Comparison of ENCODE assay signal across 29 cellular contexts in genomic region chr13:84980571-84980970, GRCh38.
"Had no signal": no experiment of that assay in that cellular context is flagged by ENCODE, and none has a peak within 500 bp of the region (broad histone marks: within the 10 kb centered on the region; RNA-seq: fewer than 3 reads in every experiment).

No MANE protein-coding gene starts in this region.

- H3K36me3 ChIP-seq: adrenal gland had no signal

- DNase-seq: activated CD4-positive, alpha-beta memory T cell treated with anti-CD3 and anti-CD28 coated beads for 36 hours; activated CD4-positive, alpha-beta T cell treated with anti-CD3 and anti-CD28 coated beads for 36 hours; activated CD4-positive, alpha-beta T cell treated with anti-CD3 and anti-CD28 coated beads, Interleukin-2, amount 10 ng/mL, durations not matched to agents 24 days and 14 days; activated CD4-positive, CD25-positive, alpha-beta regulatory T cell; activated CD4-positive, CD25-positive, alpha-beta regulatory T cell treated with anti-CD3 and anti-CD28 coated beads, Interleukin-2, amount 50 U/mL, for 72 hours; activated CD8-positive, alpha-beta memory T cell treated with anti-CD3 and anti-CD28 coated beads, Interleukin-2, amount 10 ng/mL, durations not matched to agents 7 days and 5 days; activated CD8-positive, alpha-beta memory T cell treated with anti-CD3 and anti-CD28 coated beads, Interleukin-2, amount 50 U/mL, for 4 hours; activated CD8-positive, alpha-beta T cell treated with anti-CD3 and anti-CD28 coated beads, Interleukin-2, amount 10 ng/mL, durations not matched to agents 7 days and 5 days; activated effector memory CD4-positive, alpha-beta T cell treated with anti-CD3 and anti-CD28 coated beads, Interleukin-2, amount 50 U/mL, for 16 hours; activated naive CD4-positive, alpha-beta T cell treated with anti-CD3 and anti-CD28 coated beads for 36 hours; activated naive CD8-positive, alpha-beta T cell treated with anti-CD3 and anti-CD28 coated beads for 36 hours; activated naive CD8-positive, alpha-beta T cell treated with anti-CD3 and anti-CD28 coated beads, Interleukin-2, amount 50 U/mL, for 24 hours; activated T-cell treated with anti-CD3 and anti-CD28 coated beads, Interleukin-2, amount 50 U/mL, for 1 hour; activated T-cell treated with anti-CD3 and anti-CD28 coated beads, Interleukin-2, amount 50 U/mL, for 48 hours; adrenal gland; amygdala; aorta; body of pancreas; caudate nucleus; cortex of kidney; effector CD8-positive, alpha-beta T cell; foreskin fibroblast; head of caudate nucleus; T-helper 2 cell had no signal

- H3K27ac Mint-ChIP-seq: activated CD4-positive, alpha-beta memory T cell treated with anti-CD3 and anti-CD28 coated beads for 36 hours; activated CD4-positive, alpha-beta T cell treated with anti-CD3 and anti-CD28 coated beads for 36 hours; activated CD4-positive, alpha-beta T cell treated with anti-CD3 and anti-CD28 coated beads, Interleukin-2, amount 10 ng/mL, durations not matched to agents 24 days and 14 days; activated CD8-positive, alpha-beta memory T cell treated with anti-CD3 and anti-CD28 coated beads, Interleukin-2, amount 10 ng/mL, durations not matched to agents 7 days and 5 days; activated CD8-positive, alpha-beta T cell treated with anti-CD3 and anti-CD28 coated beads, Interleukin-2, amount 10 ng/mL, durations not matched to agents 7 days and 5 days; activated naive CD4-positive, alpha-beta T cell treated with anti-CD3 and anti-CD28 coated beads for 36 hours; activated naive CD4-positive, alpha-beta T cell treated with anti-CD3 and anti-CD28 coated beads, Interleukin-2, amount 50 U/mL, for 24 hours; activated naive CD8-positive, alpha-beta T cell treated with anti-CD3 and anti-CD28 coated beads for 36 hours; activated naive CD8-positive, alpha-beta T cell treated with anti-CD3 and anti-CD28 coated beads, Interleukin-2, amount 50 U/mL, for 24 hours; activated T-helper 1 cell treated with anti-CD3 and anti-CD28 coated beads, Interleukin-12 subunit alpha, Interleukin-12 subunit beta, Interleukin-2, Interleukin-4 antibody, amounts not matched to agents 30 ng/mL and 10 ng/mL and 1 ng/mL, durations not matched to agents 14 hours and 24 hours and 36 hours; activated T-helper 2 cell treated with anti-CD3 and anti-CD28 coated beads, Interferon-gamma antibody, Interleukin-2, Interleukin-4, amounts not matched to agents 10 μg/mL and 5 μg/mL and 100 μg/mL, durations not matched to agents 14 hours and 24 hours and 36 hours had no signal

- H3K36me3 Mint-ChIP-seq: activated CD4-positive, alpha-beta memory T cell treated with anti-CD3 and anti-CD28 coated beads for 36 hours; activated CD8-positive, alpha-beta memory T cell treated with anti-CD3 and anti-CD28 coated beads, Interleukin-2, amount 10 ng/mL, durations not matched to agents 7 days and 5 days; activated naive CD4-positive, alpha-beta T cell treated with anti-CD3 and anti-CD28 coated beads, Interleukin-2, amount 50 U/mL, for 24 hours; activated naive CD8-positive, alpha-beta T cell treated with anti-CD3 and anti-CD28 coated beads for 36 hours had no signal

- H3K4me3 ChIP-seq: adrenal gland, body of pancreas had no signal

- ATAC-seq: activated CD4-positive, alpha-beta T cell treated with anti-CD3 and anti-CD28 coated beads for 36 hours; activated CD8-positive, alpha-beta memory T cell treated with anti-CD3 and anti-CD28 coated beads, Interleukin-2, amount 10 ng/mL, durations not matched to agents 7 days and 5 days; activated CD8-positive, alpha-beta T cell treated with anti-CD3 and anti-CD28 coated beads, Interleukin-2, amount 10 ng/mL, durations not matched to agents 7 days and 5 days; activated naive CD8-positive, alpha-beta T cell treated with anti-CD3 and anti-CD28 coated beads, Interleukin-2, amount 50 U/mL, for 24 hours; body of pancreas; esophagus mucosa had no signal

- H3K9me3 Mint-ChIP-seq: activated CD4-positive, alpha-beta memory T cell treated with anti-CD3 and anti-CD28 coated beads for 36 hours; activated CD4-positive, alpha-beta T cell treated with anti-CD3 and anti-CD28 coated beads, Interleukin-2, amount 10 ng/mL, durations not matched to agents 24 days and 14 days; activated naive CD4-positive, alpha-beta T cell treated with anti-CD3 and anti-CD28 coated beads for 36 hours; activated naive CD8-positive, alpha-beta T cell treated with anti-CD3 and anti-CD28 coated beads for 36 hours; activated naive CD8-positive, alpha-beta T cell treated with anti-CD3 and anti-CD28 coated beads, Interleukin-2, amount 50 U/mL, for 24 hours; activated T-helper 1 cell treated with anti-CD3 and anti-CD28 coated beads, Interleukin-12 subunit alpha, Interleukin-12 subunit beta, Interleukin-2, Interleukin-4 antibody, amounts not matched to agents 30 ng/mL and 10 ng/mL and 1 ng/mL, durations not matched to agents 14 hours and 24 hours and 36 hours; activated T-helper 2 cell treated with anti-CD3 and anti-CD28 coated beads, Interferon-gamma antibody, Interleukin-2, Interleukin-4, amounts not matched to agents 10 μg/mL and 5 μg/mL and 100 μg/mL, durations not matched to agents 14 hours and 24 hours and 36 hours had no signal

- H3K27ac ChIP-seq: adrenal gland, body of pancreas, epithelial cell of prostate had no signal

- H3K4me1 ChIP-seq: adrenal gland, body of pancreas had no signal

- H3K27me3 ChIP-seq: adrenal gland, body of pancreas had no signal

- H3K4me3 Mint-ChIP-seq: activated CD4-positive, alpha-beta memory T cell treated with anti-CD3 and anti-CD28 coated beads for 36 hours; activated CD4-positive, alpha-beta T cell treated with anti-CD3 and anti-CD28 coated beads for 36 hours; activated CD4-positive, alpha-beta T cell treated with anti-CD3 and anti-CD28 coated beads, Interleukin-2, amount 10 ng/mL, durations not matched to agents 24 days and 14 days; activated CD8-positive, alpha-beta memory T cell treated with anti-CD3 and anti-CD28 coated beads, Interleukin-2, amount 10 ng/mL, durations not matched to agents 7 days and 5 days; activated CD8-positive, alpha-beta T cell treated with anti-CD3 and anti-CD28 coated beads, Interleukin-2, amount 10 ng/mL, durations not matched to agents 7 days and 5 days; activated naive CD4-positive, alpha-beta T cell treated with anti-CD3 and anti-CD28 coated beads for 36 hours; activated naive CD4-positive, alpha-beta T cell treated with anti-CD3 and anti-CD28 coated beads, Interleukin-2, amount 50 U/mL, for 24 hours; activated naive CD8-positive, alpha-beta T cell treated with anti-CD3 and anti-CD28 coated beads for 36 hours; activated naive CD8-positive, alpha-beta T cell treated with anti-CD3 and anti-CD28 coated beads, Interleukin-2, amount 50 U/mL, for 24 hours; activated T-helper 1 cell treated with anti-CD3 and anti-CD28 coated beads, Interleukin-12 subunit alpha, Interleukin-12 subunit beta, Interleukin-2, Interleukin-4 antibody, amounts not matched to agents 30 ng/mL and 10 ng/mL and 1 ng/mL, durations not matched to agents 14 hours and 24 hours and 36 hours had no signal

- H3K9me3 ChIP-seq: adrenal gland, body of pancreas had no signal

- H3K4me1 Mint-ChIP-seq: activated CD4-positive, alpha-beta T cell treated with anti-CD3 and anti-CD28 coated beads for 36 hours; activated CD4-positive, alpha-beta T cell treated with anti-CD3 and anti-CD28 coated beads, Interleukin-2, amount 10 ng/mL, durations not matched to agents 24 days and 14 days; activated CD8-positive, alpha-beta memory T cell treated with anti-CD3 and anti-CD28 coated beads, Interleukin-2, amount 10 ng/mL, durations not matched to agents 7 days and 5 days; activated naive CD4-positive, alpha-beta T cell treated with anti-CD3 and anti-CD28 coated beads, Interleukin-2, amount 50 U/mL, for 24 hours; activated naive CD8-positive, alpha-beta T cell treated with anti-CD3 and anti-CD28 coated beads for 36 hours; activated naive CD8-positive, alpha-beta T cell treated with anti-CD3 and anti-CD28 coated beads, Interleukin-2, amount 50 U/mL, for 24 hours had no signal

- H3K27me3 Mint-ChIP-seq: activated CD4-positive, alpha-beta memory T cell treated with anti-CD3 and anti-CD28 coated beads for 36 hours; activated CD4-positive, alpha-beta T cell treated with anti-CD3 and anti-CD28 coated beads for 36 hours; activated CD4-positive, alpha-beta T cell treated with anti-CD3 and anti-CD28 coated beads, Interleukin-2, amount 10 ng/mL, durations not matched to agents 24 days and 14 days; activated CD8-positive, alpha-beta memory T cell treated with anti-CD3 and anti-CD28 coated beads, Interleukin-2, amount 10 ng/mL, durations not matched to agents 7 days and 5 days; activated naive CD4-positive, alpha-beta T cell treated with anti-CD3 and anti-CD28 coated beads, Interleukin-2, amount 50 U/mL, for 24 hours; activated naive CD8-positive, alpha-beta T cell treated with anti-CD3 and anti-CD28 coated beads for 36 hours; activated naive CD8-positive, alpha-beta T cell treated with anti-CD3 and anti-CD28 coated beads, Interleukin-2, amount 50 U/mL, for 24 hours had no signal
